ENCODE assay signal across 8 cellular contexts in genomic region chr2:38666578-38666926, GRCh38. TPM values are rescaled to one million over a fixed set of nuclear protein-coding genes. Genes with fewer than 3 reads are reported as not detected.
DNase-seq lines count a peak whose midpoint lies in the region; ATAC-seq and FAIRE-seq lines count a peak whose summit lies in the region.

No MANE protein-coding gene starts in this region.

- H3K27ac ChIP-seq in skin epidermis: peak overlapping the region; percentile 4 to 93 (median 69)

- H3K27ac Mint-ChIP-seq in activated naive CD4-positive, alpha-beta T cell treated with anti-CD3 and anti-CD28 coated beads, Interleukin-2, amount 50 U/mL, for 72 hours: peak overlapping the region; percentile 90 to 97

- peaks cover 5 to 29% of the 10 kb centered on the region in 2 donors for H3K36me3 Mint-ChIP-seq in activated naive CD4-positive, alpha-beta T cell treated with anti-CD3 and anti-CD28 coated beads, Interleukin-2, amount 50 U/mL, for 72 hours

- DNase-seq in GM19239 (ENCODE audit: insufficient read length, low spot score): no peak
- no peak for DNase-seq in activated naive CD4-positive, alpha-beta T cell treated with anti-CD3 and anti-CD28 coated beads, Interleukin-2, amount 50 U/mL, for 72 hours (ENCODE audit: low spot score in 2 of 2)
- no peak for DNase-seq in NCI-H1105 treated with DMSO at 0.1 percent for 48 hours (lab: John Stamatoyannopoulos, UW)
- DNase-seq in glomerular visceral epithelial cell (ENCODE audit: extremely low spot score): no peak

- ATAC-seq in HG03457 (IDR thresholded peaks at IDR 0.05; ENCODE audit: unreplicated experiment): peak; percentile 4
- peak; percentile 13 to 32 for ATAC-seq in activated naive CD4-positive, alpha-beta T cell treated with anti-CD3 and anti-CD28 coated beads, Interleukin-2, amount 50 U/mL, for 72 hours
- ATAC-seq in HG03469 (IDR thresholded peaks at IDR 0.05; ENCODE audit: unreplicated experiment): no peak

- FAIRE-seq in GM19239 (lab: Jason Lieb, UNC): peak; percentile 77

- H3K4me3 ChIP-seq in iPS-11a (ENCODE audit: low read depth, low read length): peak overlapping the region; percentile 65
- H3K4me3 ChIP-seq in skin epidermis: peak overlapping the region; percentile 36 to 59 (median 50)

- no peaks in the 10 kb centered on the region for H3K9me3 Mint-ChIP-seq in activated naive CD4-positive, alpha-beta T cell treated with anti-CD3 and anti-CD28 coated beads, Interleukin-2, amount 50 U/mL, for 72 hours

RNA-seq across cellular contexts. Expression of gene GALM, which starts 0.6 kb away (rescaled TPM):
- total RNA-seq in activated naive CD4-positive, alpha-beta T cell treated with anti-CD3 and anti-CD28 coated beads, Interleukin-2, amount 50 U/mL, for 72 hours: 10 to 100 TPM; 16.1 to 45.0 TPM
